In genomic region chr5:12848709-12849108, GRCh38 we compare ENCODE assay signal across 21 cellular contexts.
"Had no signal": no experiment of that assay in that cellular context is flagged by ENCODE, and none has a peak within 500 bp of the region (broad histone marks: within the 10 kb centered on the region; RNA-seq: fewer than 3 reads in every experiment).

No MANE protein-coding gene starts in this region.

- H3K4me1 ChIP-seq: esophagus muscularis mucosa, gastroesophageal sphincter, spleen, stomach had no signal

- H3K4me3 ChIP-seq: esophagus muscularis mucosa, gastroesophageal sphincter, mucosa of descending colon, spleen, stomach, thoracic aorta had no signal

- H3K27me3 Mint-ChIP-seq: naive thymus-derived CD8-positive, alpha-beta T cell had no signal

- H3K36me3 ChIP-seq: esophagus muscularis mucosa, gastroesophageal sphincter, spleen, stomach, thoracic aorta had no signal

- H3K27ac ChIP-seq: epithelial cell of prostate, esophagus muscularis mucosa, gastroesophageal sphincter, spleen, stomach, thoracic aorta had no signal

- FAIRE-seq: endometrium, urothelium cell line had no signal

- H3K9me3 ChIP-seq: esophagus muscularis mucosa, gastroesophageal sphincter, stomach, thoracic aorta had no signal

- DNase-seq: effector memory CD4-positive, alpha-beta T cell; glutamatergic neuron; islet precursor cell; mucosa of descending colon; naive thymus-derived CD8-positive, alpha-beta T cell; posterior cingulate gyrus; spleen; stimulated activated CD4-positive, alpha-beta T cell treated with anti-CD3 and anti-CD28 coated beads, Interleukin-2, amount 100 ng/mL, for 24 hours; stimulated activated CD4-positive, alpha-beta T cell treated with anti-CD3 and anti-CD28 coated beads, Interleukin-4, amount 100 ng/mL, for 4 hours; stimulated activated naive CD4-positive, alpha-beta T cell; stomach; substantia nigra had no signal

- H3K27ac Mint-ChIP-seq: naive thymus-derived CD8-positive, alpha-beta T cell had no signal

- H3K4me3 Mint-ChIP-seq: naive thymus-derived CD8-positive, alpha-beta T cell; neural crest cell had no signal

- H3K27me3 ChIP-seq: esophagus muscularis mucosa, gastroesophageal sphincter, spleen, stomach had no signal

- ATAC-seq: gastroesophageal sphincter; left lobe of liver; mucosa of descending colon; naive thymus-derived CD8-positive, alpha-beta T cell; sciatic nerve had no signal

- H3K4me1 Mint-ChIP-seq: naive thymus-derived CD8-positive, alpha-beta T cell; neural crest cell had no signal
